In genomic region chr11:6402561-6402981, GRCh38 we compare ENCODE assay signal across 8 cellular contexts. TPM values are rescaled to one million over a fixed set of nuclear protein-coding genes. Genes with fewer than 3 reads are reported as not detected.
DNase-seq lines count a peak whose midpoint lies in the region; ATAC-seq lines count a peak whose summit lies in the region.

No MANE protein-coding gene starts in this region.

- ATAC-seq in GM19372 (IDR thresholded peaks at IDR 0.05; ENCODE audit: low read depth, unreplicated experiment) = peak; percentile 82
- ATAC-seq in HG03342 (IDR thresholded peaks at IDR 0.05; ENCODE audit: unreplicated experiment) = peak; percentile 89

- peak; percentile 50 for DNase-seq in activated CD4-positive, CD25-positive, alpha-beta regulatory T cell treated with anti-CD3 and anti-CD28 coated beads, Interleukin-2, amount 50 U/mL, for 72 hours
- DNase-seq in germinal center (ENCODE audit: low spot score) (peak; percentile 76), pons (ENCODE audit: low spot score) (no peak), occipital lobe (lab: John Stamatoyannopoulos, UW) (no peak), NCI-H1930 (lab: John Stamatoyannopoulos, UW) (no peak), NCI-H748 treated with DMSO at 0.1 percent for 48 hours (lab: John Stamatoyannopoulos, UW) (no peak)

RNA-seq across cellular contexts. Expression of gene SMPD1, which starts 12.3 kb away (rescaled TPM):
- total RNA-seq in occipital lobe = 8.1 TPM

RNA-seq across cellular contexts. Expression of gene APBB1, which starts 16.3 kb away (rescaled TPM):
- total RNA-seq in occipital lobe = 266 TPM

RNA-seq across cellular contexts. Expression of gene HPX, which starts 38.2 kb away (rescaled TPM):
- 2.3 TPM for total RNA-seq in occipital lobe

Comparison
In these comparisons a context has a peak if more than half of its experiments do, and no peak if none do; other contexts are left out.
1. DNase-seq: peak in activated CD4-positive, CD25-positive, alpha-beta regulatory T cell treated with anti-CD3 and anti-CD28 coated beads, Interleukin-2, amount 50 U/mL, for 72 hours (single experiment) and germinal center (single experiment); none in pons (single experiment), occipital lobe (single experiment), NCI-H1930 (0 of 2) and NCI-H748 treated with DMSO at 0.1 percent for 48 hours (single experiment).